Comparison of ENCODE assay signal across 10 cellular contexts in genomic region chr13:81872581-81872980, GRCh38.
A peak's percentile ranks its signal among the peaks of the same experiment; 100 is the strongest.
DNase-seq lines count a peak whose midpoint lies in the region; ATAC-seq and TF ChIP-seq lines count a peak whose summit lies in the region.
"Had no signal": no experiment of that assay in that cellular context is flagged by ENCODE, and none has a peak within 500 bp of the region (broad histone marks: within the 10 kb centered on the region; RNA-seq: fewer than 3 reads in every experiment).

No MANE protein-coding gene starts in this region.

- in situ Hi-C loops in G401 (cut with HindIII; ENCODE audit: low sequenced_read_pairs): no loop called here

- H3K9me3 ChIP-seq in SK-N-MC (ENCODE audit: low read depth, low read length): no peaks in the 10 kb centered on the region

- no peaks in the 10 kb centered on the region for H3K36me3 Mint-ChIP-seq in mesothelial cell of epicardium

- intact Hi-C loops in left ventricle myocardium superior (cut with micrococcal nuclease): no loop called here

- no peak overlapping the region for H3K27ac Mint-ChIP-seq in mesothelial cell of epicardium

- no peak overlapping the region for H3K27ac ChIP-seq in SK-N-MC
- H3K27ac ChIP-seq: epithelial cell of prostate had no signal

- no peaks in the 10 kb centered on the region for H3K36me3 ChIP-seq in SK-N-MC (ENCODE audit: insufficient read depth, low read length)

- no peak overlapping the region for H3K4me3 Mint-ChIP-seq in mesothelial cell of epicardium

- H3K4me3 ChIP-seq in LNCaP clone FGC (ENCODE audit: low read depth, low read length) (no peak overlapping the region), SK-N-MC (no peak overlapping the region)

- no peaks in the 10 kb centered on the region for H3K4me1 Mint-ChIP-seq in mesothelial cell of epicardium

- no peaks in the 10 kb centered on the region for H3K27me3 Mint-ChIP-seq in mesothelial cell of epicardium (ENCODE audit: low read depth)

- no peak for ATAC-seq in HG02840 (IDR thresholded peaks at IDR 0.05; ENCODE audit: low FRiP score, unreplicated experiment)
- ATAC-seq in left ventricle myocardium superior: no peak

- TF ChIP-seq CTCF in LNCaP clone FGC (IDR thresholded peaks at IDR 0.05; ENCODE audit: control insufficient read depth, extremely low read depth, insufficient read depth) (peak; percentile 55), mesothelial cell of epicardium (IDR thresholded peaks at IDR 0.05; ENCODE audit: unreplicated experiment) (peak; percentile 24)

- DNase-seq in G401 (ENCODE audit: low spot score): peak; percentile 10
- DNase-seq in LNCaP clone FGC (ENCODE audit: low read depth): peak; percentile 6
- DNase-seq in SK-N-MC (ENCODE audit: low read depth, low spot score): peak; percentile 24
- no peak for DNase-seq in mesothelial cell of epicardium (ENCODE audit: low spot score in 2 of 2, unreplicated experiment in 2 of 2)
- no peak for DNase-seq in T1000 (lab: John Stamatoyannopoulos, UW)
- no peak for DNase-seq in NCI-H446 treated with DMSO at 0.1 percent for 48 hours (lab: John Stamatoyannopoulos, UW)
- DNase-seq in left ventricle myocardium superior: no peak
- DNase-seq: activated T-cell treated with anti-CD3 and anti-CD28 coated beads, Interleukin-2, amount 50 U/mL, for 48 hours had no signal

- H3K9ac ChIP-seq in SK-N-MC (ENCODE audit: insufficient read length): no peak overlapping the region

- H3K9me3 Mint-ChIP-seq in mesothelial cell of epicardium: peaks cover 10% of the 10 kb centered on the region

Comparison
In these comparisons a context has a peak if more than half of its experiments do, and no peak if none do; other contexts are left out.
1. DNase-seq: peak in G401 (single experiment), LNCaP clone FGC (single experiment) and SK-N-MC (single experiment); none in mesothelial cell of epicardium (0 of 2), T1000 (single experiment), NCI-H446 treated with DMSO at 0.1 percent for 48 hours (single experiment) and left ventricle myocardium superior (single experiment).